Comparison of ENCODE assay signal across 1 cellular context in the genomic region with DNA sequence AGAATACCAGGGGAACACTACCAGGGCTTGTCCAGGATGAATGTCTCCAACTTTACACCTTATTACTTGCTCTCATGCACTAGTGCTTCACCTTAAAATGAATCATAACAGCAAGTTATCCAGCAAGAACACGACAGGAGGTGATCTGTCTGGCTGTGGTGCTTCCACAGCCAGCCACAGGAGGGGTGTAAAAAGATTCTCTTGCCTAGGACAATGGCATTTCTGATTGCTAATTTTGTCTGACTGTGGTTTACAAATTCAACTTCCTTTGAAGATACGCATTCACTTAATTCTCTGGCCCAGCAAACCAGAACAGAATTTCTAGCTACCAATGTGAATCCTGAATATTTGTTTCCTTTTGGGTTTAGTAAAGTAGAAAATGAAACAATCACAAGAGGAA.
TF ChIP-seq lines count a peak whose summit lies in the region.

No MANE protein-coding gene starts in this region.

TF ChIP-seq in GM12878, 131 proteins besides CTCF, POLR2A, EP300 and RAD21 (continued from another document):
- TF ChIP-seq TAF1 (IDR thresholded peaks at IDR 0.05; ENCODE audit: borderline replicate concordance, low read depth, low read length) (no peak), NBN (IDR thresholded peaks at IDR 0.05) (0 out of 2 replicates have a peak, but pooled peaks have one; percentile 33), CHD1 (IDR thresholded peaks at IDR 0.05; ENCODE audit: low read depth, low read length) (no peak), PML (IDR thresholded peaks at IDR 0.05; ENCODE audit: low read length) (no peak), MTA3 (IDR thresholded peaks at IDR 0.05; ENCODE audit: borderline replicate concordance, low read length) (no peak), KAT2A (conservative IDR thresholded peaks at IDR 0.05; ENCODE audit: control insufficient read depth, low read depth, low read length) (no peak), KDM1A (IDR thresholded peaks at IDR 0.05; ENCODE audit: borderline replicate concordance) (no peak), YY1 (IDR thresholded peaks at IDR 0.05; ENCODE audit: low read depth, low read length) (no peak)
TF ChIP-seq in GM12878: peak in this region for 13.
